In the genomic region with DNA sequence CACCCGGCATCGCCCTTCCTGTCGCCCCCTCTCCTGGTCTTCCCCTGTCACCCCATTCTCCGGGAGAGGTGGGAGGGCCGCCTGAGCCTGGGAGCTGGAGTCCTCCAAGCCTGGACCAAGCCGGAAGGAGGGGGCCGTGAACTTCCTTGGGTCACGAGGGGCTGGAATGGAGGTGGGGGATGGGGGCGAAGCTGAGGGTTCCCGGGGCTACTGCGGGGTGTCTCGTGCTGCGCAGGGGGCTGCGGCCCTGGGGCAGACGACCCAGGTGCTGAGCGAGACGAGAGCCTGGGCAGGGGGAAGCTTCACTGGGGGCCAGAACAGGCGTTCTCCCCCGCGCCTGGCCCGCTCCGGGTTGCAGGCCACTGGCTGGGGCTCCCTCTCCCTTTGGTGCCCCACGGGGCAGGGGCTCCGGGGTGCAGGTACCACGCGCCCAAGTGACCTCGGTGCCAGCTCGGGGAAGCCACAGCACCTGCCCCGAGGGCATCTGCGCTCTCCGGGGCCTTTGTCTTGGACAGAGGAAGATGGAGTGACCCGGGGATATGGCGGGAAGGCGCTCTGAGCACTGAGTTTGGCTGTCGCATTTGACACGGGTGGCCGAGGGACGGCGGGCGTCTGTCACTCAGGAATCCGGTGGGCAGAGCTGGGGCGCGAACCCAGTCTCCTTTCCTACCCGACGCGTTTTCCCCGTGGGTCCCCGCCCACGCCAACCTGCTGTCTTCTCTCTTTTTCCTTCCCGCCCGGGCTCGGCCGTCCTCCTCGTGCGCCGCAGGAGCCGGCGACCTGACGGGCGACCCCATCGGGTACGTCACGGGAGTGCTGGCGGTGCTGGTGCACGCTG, we compare ENCODE assay signal across 11 cellular contexts. TPM values are rescaled to one million over a fixed set of nuclear protein-coding genes. Genes with fewer than 3 reads are reported as not detected.
DNase-seq lines count a peak whose midpoint lies in the region; ATAC-seq, FAIRE-seq and TF ChIP-seq lines count a peak whose summit lies in the region.
"Had no signal": no experiment of that assay in that cellular context is flagged by ENCODE, and none has a peak within 500 bp of the region (broad histone marks: within the 10 kb centered on the region; RNA-seq: fewer than 3 reads in every experiment).

No MANE protein-coding gene starts in this region.

- peaks cover 19% of the 10 kb centered on the region for H3K4me1 Mint-ChIP-seq in CD4-positive, alpha-beta T cell (ENCODE audit: low read depth)
- peaks cover 18% of the 10 kb centered on the region for H3K4me1 Mint-ChIP-seq in activated naive CD8-positive, alpha-beta T cell treated with anti-CD3 and anti-CD28 coated beads, Interleukin-2, amount 10 ng/mL, durations not matched to agents 7 days and 5 days
- H3K4me1 Mint-ChIP-seq in naive thymus-derived CD8-positive, alpha-beta T cell = peaks cover 12 to 39% (median 31%) of the 10 kb centered on the region in 4 donors

- no peak for FAIRE-seq in D721Med (lab: Jason Lieb, UNC)

- intact Hi-C loops in CD4-positive, alpha-beta T cell (cut with DNase I, micrococcal nuclease) = no loop called here

- peaks cover 70% of the 10 kb centered on the region for H3K27me3 Mint-ChIP-seq in CD4-positive, alpha-beta T cell
- peaks cover 68% of the 10 kb centered on the region for H3K27me3 Mint-ChIP-seq in activated naive CD8-positive, alpha-beta T cell treated with anti-CD3 and anti-CD28 coated beads, Interleukin-2, amount 10 ng/mL, durations not matched to agents 7 days and 5 days
- H3K27me3 Mint-ChIP-seq in naive thymus-derived CD8-positive, alpha-beta T cell = peaks cover 23 to 82% (median 47%) of the 10 kb centered on the region in 5 donors

- no peak for TF ChIP-seq CTCF in CD4-positive, alpha-beta T cell (IDR thresholded peaks at IDR 0.05)
- no peak for TF ChIP-seq CTCF in HEK293 (tag by site-specific recombination; IDR thresholded peaks at IDR 0.05)
- TF ChIP-seq CTCF in D721Med (IDR thresholded peaks at IDR 0.05; ENCODE audit: insufficient read depth, missing control alignments) = no peak

- no peaks in the 10 kb centered on the region; the same call in 1 of the 2 replicates for H3K4me1 ChIP-seq in HEK293 (ENCODE audit: control insufficient read depth, insufficient read depth, low read length)

- peak overlapping the region; percentile 66 for H3K4me3 Mint-ChIP-seq in CD4-positive, alpha-beta T cell
- H3K4me3 Mint-ChIP-seq in activated naive CD8-positive, alpha-beta T cell treated with anti-CD3 and anti-CD28 coated beads, Interleukin-2, amount 10 ng/mL, durations not matched to agents 7 days and 5 days = peak overlapping the region; percentile 66
- peak overlapping the region; percentile 50 to 88 (median 66) for H3K4me3 Mint-ChIP-seq in naive thymus-derived CD8-positive, alpha-beta T cell

- no peak overlapping the region for H3K4me3 ChIP-seq in HEK293 (ENCODE audit: low read depth, low read length)

- CTCF ChIA-PET in CD4-positive, alpha-beta T cell (lab: Charles Lee) = interaction anchor here (1.2 kb wide), 1 partner anchor 131 kb away, joined by 3 read pairs; a partner anchor contains a TSS
- CTCF ChIA-PET in HEK293 (lab: Yijun Ruan, JAX) = interaction anchor here (0.6 to 1.3 kb wide), 2 partner anchors 78 to 341 kb away, joined by 3 read pairs; no protein-coding TSS in a partner anchor

- no peaks in the 10 kb centered on the region for H3K9me3 ChIP-seq in CD4-positive, alpha-beta T cell (ENCODE audit: control insufficient read depth, low read length)
- no peaks in the 10 kb centered on the region for H3K9me3 ChIP-seq in HEK293 (ENCODE audit: control insufficient read depth, insufficient read depth, low read depth, low read length)
- H3K9me3 ChIP-seq: tibial artery had no signal

- no peaks in the 10 kb centered on the region for H3K9me3 Mint-ChIP-seq in CD4-positive, alpha-beta T cell
- no peaks in the 10 kb centered on the region for H3K9me3 Mint-ChIP-seq in activated naive CD8-positive, alpha-beta T cell treated with anti-CD3 and anti-CD28 coated beads, Interleukin-2, amount 10 ng/mL, durations not matched to agents 7 days and 5 days
- no peaks in the 10 kb centered on the region for H3K9me3 Mint-ChIP-seq in naive thymus-derived CD8-positive, alpha-beta T cell

- POLR2A ChIA-PET in CD4-positive, alpha-beta T cell (lab: Charles Lee) = interaction anchor here (1.6 kb wide), 1 partner anchor 101 kb away, joined by 6 read pairs; a partner anchor contains a TSS
- POLR2A ChIA-PET in HEK293 (lab: Yijun Ruan, JAX) = no interaction called here
- POLR2A ChIA-PET in activated naive CD8-positive, alpha-beta T cell treated with anti-CD3 and anti-CD28 coated beads, Interleukin-2, amount 10 ng/mL, durations not matched to agents 7 days and 5 days (lab: Charles Lee) = no interaction called here
- POLR2A ChIA-PET in naive thymus-derived CD8-positive, alpha-beta T cell (lab: Charles Lee) = no interaction called here

- ATAC-seq in CD4-positive, alpha-beta T cell (ENCODE audit: poor library complexity) = no peak
- no peak for ATAC-seq in activated naive CD8-positive, alpha-beta T cell treated with anti-CD3 and anti-CD28 coated beads, Interleukin-2, amount 10 ng/mL, durations not matched to agents 7 days and 5 days (ENCODE audit: low read depth)
- ATAC-seq in naive thymus-derived CD8-positive, alpha-beta T cell = peak in 1 of 2 donors; percentile 20
- ATAC-seq in GM18520 (IDR thresholded peaks at IDR 0.05; ENCODE audit: unreplicated experiment) = no peak
- no peak for ATAC-seq in GM21786 (IDR thresholded peaks at IDR 0.05; ENCODE audit: unreplicated experiment)

- no peaks in the 10 kb centered on the region for H3K36me3 ChIP-seq in HEK293 (ENCODE audit: control insufficient read depth in 2 of 2, insufficient read depth in 1 of 2, low read length in 2 of 2)
- H3K36me3 ChIP-seq: tibial artery had no signal

- no peak overlapping the region for H3K27ac ChIP-seq in CD4-positive, alpha-beta T cell (ENCODE audit: low read depth, low read length)
- H3K27ac ChIP-seq in HEK293 (ENCODE audit: extremely low read depth, low read depth, low read length) = no peak overlapping the region
- H3K27ac ChIP-seq: skin epidermis, tibial artery had no signal

- peaks cover 55% of the 10 kb centered on the region for H3K27me3 ChIP-seq in CD4-positive, alpha-beta T cell (ENCODE audit: control insufficient read depth, insufficient read depth, low read length)

- DNase-seq in CD4-positive, alpha-beta T cell = no peak
- peak; percentile 39 for DNase-seq in activated naive CD8-positive, alpha-beta T cell treated with anti-CD3 and anti-CD28 coated beads, Interleukin-2, amount 10 ng/mL, durations not matched to agents 7 days and 5 days
- peak in 2 of 10 donors; percentile 5 to 21 for DNase-seq in naive thymus-derived CD8-positive, alpha-beta T cell
- no peak for DNase-seq in NCI-H526 (lab: John Stamatoyannopoulos, UW)
- DNase-seq in D721Med (ENCODE audit: insufficient read length, low spot score) = no peak
- DNase-seq: tibial artery had no signal

- no peaks in the 10 kb centered on the region for H3K36me3 Mint-ChIP-seq in CD4-positive, alpha-beta T cell (ENCODE audit: low read depth)
- no peaks in the 10 kb centered on the region for H3K36me3 Mint-ChIP-seq in activated naive CD8-positive, alpha-beta T cell treated with anti-CD3 and anti-CD28 coated beads, Interleukin-2, amount 10 ng/mL, durations not matched to agents 7 days and 5 days
- H3K36me3 Mint-ChIP-seq in naive thymus-derived CD8-positive, alpha-beta T cell = peaks cover 0 to 9% (median 0%) of the 10 kb centered on the region in 3 donors

- H3K27ac Mint-ChIP-seq in CD4-positive, alpha-beta T cell = no peak overlapping the region
- H3K27ac Mint-ChIP-seq in activated naive CD8-positive, alpha-beta T cell treated with anti-CD3 and anti-CD28 coated beads, Interleukin-2, amount 10 ng/mL, durations not matched to agents 7 days and 5 days = no peak overlapping the region
- H3K27ac Mint-ChIP-seq in naive thymus-derived CD8-positive, alpha-beta T cell = peak overlapping the region in 1 of 10 donors; percentile 21

TF ChIP-seq in HEK293, 187 proteins besides CTCF, POLR2A, EP300 and RAD21:
- TF ChIP-seq ZNF202 (tag by site-specific recombination; IDR thresholded peaks at IDR 0.05; ENCODE audit: borderline replicate concordance) (0 out of 2 replicates have a peak, but pooled peaks have one; percentile 44), PRDM1 (tag by site-specific recombination; IDR thresholded peaks at IDR 0.05) (no peak)

RNA-seq across cellular contexts. Expression of a gene that starts 1.2 kb away (rescaled TPM):
- total RNA-seq in CD4-positive, alpha-beta T cell = not detected
- total RNA-seq in activated naive CD8-positive, alpha-beta T cell treated with anti-CD3 and anti-CD28 coated beads, Interleukin-2, amount 10 ng/mL, durations not matched to agents 7 days and 5 days = not detected
- not detected for total RNA-seq in naive thymus-derived CD8-positive, alpha-beta T cell
- polyA plus RNA-seq in naive thymus-derived CD8-positive, alpha-beta T cell = not detected
- polyA plus RNA-seq: liver had no signal
